Comparison of ENCODE assay signal across 8 cellular contexts in the genomic region with DNA sequence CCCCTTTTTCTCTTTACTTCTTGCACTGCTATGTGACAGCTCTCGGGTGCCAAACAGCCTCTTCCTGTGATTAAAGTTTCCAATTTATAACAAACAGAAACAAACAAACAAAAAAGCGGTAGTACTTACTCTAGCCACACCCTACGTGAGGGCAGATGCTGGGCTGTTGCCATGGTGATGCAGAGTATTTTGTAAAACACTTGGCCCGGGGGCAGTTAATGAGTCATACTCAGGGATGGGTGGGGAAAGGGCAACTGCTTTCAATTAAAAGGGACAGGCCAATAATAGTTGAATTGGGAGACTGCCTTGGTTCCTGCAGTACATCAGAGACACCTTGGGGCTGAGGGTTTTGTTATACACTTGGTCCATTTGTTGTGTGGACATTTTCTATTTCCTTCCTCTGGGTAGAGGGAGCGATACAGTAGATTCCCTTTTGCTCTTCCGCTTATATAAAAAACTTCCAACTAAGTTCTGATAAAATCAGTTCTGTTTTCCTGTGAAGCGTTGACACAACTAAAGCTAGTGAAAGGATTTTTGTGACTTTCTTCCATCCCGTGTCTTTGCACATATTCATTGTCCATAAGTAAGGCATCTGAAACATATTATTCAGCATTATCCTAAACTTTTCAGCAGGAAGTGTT. TPM values are rescaled to one million over a fixed set of nuclear protein-coding genes. Genes with fewer than 3 reads are reported as not detected.
A peak's percentile ranks its signal among the peaks of the same experiment; 100 is the strongest.
DNase-seq lines count a peak whose midpoint lies in the region; ATAC-seq and TF ChIP-seq lines count a peak whose summit lies in the region.

No MANE protein-coding gene starts in this region.

- TF ChIP-seq EP300 in sigmoid colon (IDR thresholded peaks at IDR 0.05), result no peak

- H3K4me1 Mint-ChIP-seq in activated naive CD4-positive, alpha-beta T cell treated with anti-CD3 and anti-CD28 coated beads for 36 hours (ENCODE audit: low read depth), result peaks cover 33% of the 10 kb centered on the region

- no peak overlapping the region for H3K4me3 Mint-ChIP-seq in activated naive CD4-positive, alpha-beta T cell treated with anti-CD3 and anti-CD28 coated beads for 36 hours

- H3K9me3 Mint-ChIP-seq in activated naive CD4-positive, alpha-beta T cell treated with anti-CD3 and anti-CD28 coated beads for 36 hours, result no peaks in the 10 kb centered on the region

- peaks cover 0 to 49% (median 38%) of the 10 kb centered on the region in 4 donors for H3K4me1 ChIP-seq in sigmoid colon

- no peak for TF ChIP-seq POLR2A in sigmoid colon (IDR thresholded peaks at IDR 0.05)

- no peaks in the 10 kb centered on the region for H3K27me3 ChIP-seq in sigmoid colon

- H3K4me3 ChIP-seq in sigmoid colon, result no peak overlapping the region

- no peaks in the 10 kb centered on the region for H3K36me3 Mint-ChIP-seq in activated naive CD4-positive, alpha-beta T cell treated with anti-CD3 and anti-CD28 coated beads for 36 hours (ENCODE audit: low read depth)

- no peak for TF ChIP-seq CTCF in sigmoid colon (IDR thresholded peaks at IDR 0.05)

- in situ Hi-C loops in SK-MEL-5 (cut with HindIII; ENCODE audit: low pct_unique_long_range_greater_than_20kb, low sequenced_read_pairs), result no loop called here

- WGBS in sigmoid colon, 2 donors, result 23 to 34% methylated on average over 8 of the region's 8 CpGs

- intact Hi-C loops in activated naive CD4-positive, alpha-beta T cell treated with anti-CD3 and anti-CD28 coated beads for 36 hours (cut with micrococcal nuclease), result no loop called here
- intact Hi-C loops in cardiac septum (cut with DNase I) (loop anchor here (1.0 kb wide), 1 partner anchor 46 kb away; no protein-coding TSS in a partner anchor), sigmoid colon (cut with DNase I) (no loop called here)

- peak; percentile 99 for DNase-seq in CD1c-positive myeloid dendritic cell (ENCODE audit: extremely low spot score)
- DNase-seq in HK-2 (ENCODE audit: unreplicated experiment), result peak; percentile 34
- DNase-seq in SK-MEL-5 (ENCODE audit: low read depth, low spot score), result peak; percentile 98
- DNase-seq in activated naive CD4-positive, alpha-beta T cell treated with anti-CD3 and anti-CD28 coated beads for 36 hours, result peak; percentile 75
- peak; percentile 88 for DNase-seq in cardiac septum (ENCODE audit: low spot score)
- peak; percentile 95 for DNase-seq in sigmoid colon
- DNase-seq in DMS114 treated with DMSO at 0.1 percent for 48 hours (lab: John Stamatoyannopoulos, UW; ENCODE audit: unreplicated experiment), result no peak

- peak overlapping the region; percentile 28 for H3K27ac Mint-ChIP-seq in activated naive CD4-positive, alpha-beta T cell treated with anti-CD3 and anti-CD28 coated beads for 36 hours

- no peaks in the 10 kb centered on the region for H3K36me3 ChIP-seq in sigmoid colon

- H3K9me3 ChIP-seq in sigmoid colon, result no peaks in the 10 kb centered on the region

- H3K27me3 Mint-ChIP-seq in activated naive CD4-positive, alpha-beta T cell treated with anti-CD3 and anti-CD28 coated beads for 36 hours (ENCODE audit: low read depth), result no peaks in the 10 kb centered on the region

- ATAC-seq in GM19467 (IDR thresholded peaks at IDR 0.05; ENCODE audit: unreplicated experiment), result no peak

- peak overlapping the region; percentile 46 to 85 (median 71) for H3K27ac ChIP-seq in sigmoid colon

- CTCF ChIA-PET in activated naive CD4-positive, alpha-beta T cell treated with anti-CD3 and anti-CD28 coated beads for 36 hours (lab: Charles Lee), result interaction anchor here (0.6 to 3.2 kb wide), 6 partner anchors 9 to 57 kb away, joined by 3 to 12 read pairs (median 4); no protein-coding TSS in a partner anchor

RNA-seq across cellular contexts. Expression of a gene that starts 36.5 kb away (rescaled TPM):
- 117 and 125 TPM in 2 replicates for total RNA-seq in SK-MEL-5 (2014; rRNA removed; shearing (Covaris generic))
- polyA plus RNA-seq in SK-MEL-5 (2015; cell fraction: cytosol; rRNA removed), result 147 and 162 TPM in 2 replicates
- 535 and 686 TPM in 2 replicates for polyA plus RNA-seq in SK-MEL-5 (2015; cell fraction: nucleus; rRNA removed)
- 10 to 100 TPM; 20.1 to 22.0 TPM for total RNA-seq in activated naive CD4-positive, alpha-beta T cell treated with anti-CD3 and anti-CD28 coated beads for 36 hours
- 15.7 TPM for total RNA-seq in cardiac septum
- total RNA-seq in sigmoid colon, result 10 to 100 TPM; 16.1 to 21.9 (median 17.3) TPM
- 10 to 100 TPM in 1 of 3 donors, 1 to 10 TPM in 2; 4.9 to 13.5 (median 5.4) TPM for polyA plus RNA-seq in sigmoid colon

RNA-seq across cellular contexts. Expression of a gene that starts 47.8 kb away (rescaled TPM):
- total RNA-seq in SK-MEL-5 (2014; rRNA removed; shearing (Covaris generic)), result 89.9 and 118 TPM in 2 replicates
- polyA plus RNA-seq in SK-MEL-5 (2015; cell fraction: cytosol; rRNA removed), result 152 and 205 TPM in 2 replicates
- 28.1 and 39.9 TPM in 2 replicates for polyA plus RNA-seq in SK-MEL-5 (2015; cell fraction: nucleus; rRNA removed)
- 100 to 1,000 TPM; 159 to 170 TPM for total RNA-seq in activated naive CD4-positive, alpha-beta T cell treated with anti-CD3 and anti-CD28 coated beads for 36 hours
- total RNA-seq in cardiac septum (131 TPM), sigmoid colon (10 to 100 TPM; 20.2 to 57.9 (median 43.0) TPM)
- polyA plus RNA-seq in sigmoid colon, result 1,000 to 10,000 TPM; 1,087 to 1,816 (median 1,723) TPM
